15 cellular contexts compared by ENCODE assay signal in genomic region chr9:128149951-128150593, GRCh38. TPM values are rescaled to one million over a fixed set of nuclear protein-coding genes. Genes with fewer than 3 reads are reported as not detected.
DNase-seq lines count a peak whose midpoint lies in the region; ATAC-seq and TF ChIP-seq lines count a peak whose summit lies in the region.
"Had no signal": no experiment of that assay in that cellular context is flagged by ENCODE, and none has a peak within 500 bp of the region (broad histone marks: within the 10 kb centered on the region; RNA-seq: fewer than 3 reads in every experiment).

No MANE protein-coding gene starts in this region.

- no peaks in the 10 kb centered on the region for H3K4me1 Mint-ChIP-seq in CD14-positive monocyte
- H3K4me1 Mint-ChIP-seq in endodermal cell, result peaks cover 3% of the 10 kb centered on the region
- no peaks in the 10 kb centered on the region for H3K4me1 Mint-ChIP-seq in HFFc6 (ENCODE audit: low read depth)

- H3K9me3 ChIP-seq in Peyer's patch (no peaks in the 10 kb centered on the region), endodermal cell (ENCODE audit: control insufficient read depth, low read length) (no peaks in the 10 kb centered on the region), mucosa of stomach (ENCODE audit: control insufficient read depth, low read length) (no peaks in the 10 kb centered on the region), tibial nerve (no peaks in the 10 kb centered on the region)
- H3K9me3 ChIP-seq: thoracic aorta had no signal

- H3K9me3 Mint-ChIP-seq in CD14-positive monocyte, result no peaks in the 10 kb centered on the region
- no peaks in the 10 kb centered on the region for H3K9me3 Mint-ChIP-seq in endodermal cell
- no peaks in the 10 kb centered on the region for H3K9me3 Mint-ChIP-seq in HFFc6
- H3K9me3 Mint-ChIP-seq: natural killer cell treated with Interleukin-12 subunit alpha and Interleukin-12 subunit beta and Interleukin-15 and Interleukin-18, amount 100 ng/mL, for 72 hours had no signal

- TF ChIP-seq CTCF in CD14-positive monocyte (IDR thresholded peaks at IDR 0.05) (no peak), Peyer's patch (IDR thresholded peaks at IDR 0.05) (no peak), endodermal cell (conservative IDR thresholded peaks at IDR 0.05) (no peak), tibial nerve (IDR thresholded peaks at IDR 0.05) (no peak), HFFc6 (IDR thresholded peaks at IDR 0.05) (no peak)

- no peak for TF ChIP-seq POLR2A in Peyer's patch (IDR thresholded peaks at IDR 0.05)
- TF ChIP-seq POLR2A in tibial nerve (IDR thresholded peaks at IDR 0.05), result no peak

- H3K9ac ChIP-seq in endodermal cell (ENCODE audit: extremely low read depth, low read length, poor library complexity, severe bottlenecking) (no peak overlapping the region), mucosa of stomach (ENCODE audit: low read length) (peak overlapping the region; percentile 67)

- TF ChIP-seq EP300 in tibial nerve (IDR thresholded peaks at IDR 0.05), result no peak

- H3K27me3 ChIP-seq in Peyer's patch (no peaks in the 10 kb centered on the region), endodermal cell (ENCODE audit: control insufficient read depth, insufficient read depth, low read length, poor library complexity, severe bottlenecking) (no peaks in the 10 kb centered on the region), mucosa of stomach (ENCODE audit: control insufficient read depth, insufficient read depth, low read length) (no peaks in the 10 kb centered on the region), tibial nerve (no peaks in the 10 kb centered on the region)

- H3K27ac ChIP-seq in Peyer's patch, result peak overlapping the region in 2 of 4 donors; percentile 69 to 72
- no peak overlapping the region for H3K27ac ChIP-seq in endodermal cell (ENCODE audit: low read depth, low read length)
- no peak overlapping the region for H3K27ac ChIP-seq in tibial nerve
- H3K27ac ChIP-seq: thoracic aorta had no signal

- H3K4me1 ChIP-seq in Peyer's patch (peaks cover 0 to 13% (median 2%) of the 10 kb centered on the region in 4 donors), endodermal cell (ENCODE audit: control insufficient read depth, insufficient read depth, low read length) (no peaks in the 10 kb centered on the region), mucosa of stomach (ENCODE audit: control insufficient read depth, insufficient read depth, low read length) (peaks cover 41% of the 10 kb centered on the region), tibial nerve (peaks cover 0 to 26% (median 12%) of the 10 kb centered on the region in 4 donors)

- DNase-seq in CD14-positive monocyte (ENCODE audit: low spot score) (peak; percentile 3), Peyer's patch (peak in 2 of 3 donors; percentile 25 to 43), endodermal cell (no peak), NK-92 (lab: John Stamatoyannopoulos, UW; ENCODE audit: unreplicated experiment) (no peak), tibial nerve (ENCODE audit: low spot score in 2 of 2) (no peak), HFFc6 (no peak)
- DNase-seq: GF-D8, NCI-H2081 had no signal

- 84 to 91% methylated on average over 9 to 11 of the region's 11 CpGs for WGBS in endodermal cell (ENCODE audit: insufficient coverage in 1 of 2, insufficient read length in 1 of 2), 2 experiments
- WGBS in tibial nerve, 2 donors, result 64 to 76% methylated on average over 11 of the region's 11 CpGs

- intact Hi-C loops in CD14-positive monocyte (cut with micrococcal nuclease), result no loop called here

- H3K36me3 ChIP-seq in Peyer's patch, result no peaks in the 10 kb centered on the region
- H3K36me3 ChIP-seq in endodermal cell (ENCODE audit: control insufficient read depth, insufficient read depth, low read length), result no peaks in the 10 kb centered on the region
- no peaks in the 10 kb centered on the region for H3K36me3 ChIP-seq in mucosa of stomach (ENCODE audit: control insufficient read depth, insufficient read depth, low read length)
- no peaks in the 10 kb centered on the region for H3K36me3 ChIP-seq in tibial nerve
- H3K36me3 ChIP-seq: thoracic aorta had no signal

- H3K4me3 ChIP-seq in Peyer's patch, result no peak overlapping the region
- no peak overlapping the region for H3K4me3 ChIP-seq in endodermal cell (ENCODE audit: low read length)
- H3K4me3 ChIP-seq in mucosa of stomach (ENCODE audit: low read length), result no peak overlapping the region
- H3K4me3 ChIP-seq in tibial nerve, result no peak overlapping the region
- H3K4me3 ChIP-seq: thoracic aorta had no signal

- no peak overlapping the region for H3K4me3 Mint-ChIP-seq in CD14-positive monocyte
- H3K4me3 Mint-ChIP-seq in endodermal cell, result no peak overlapping the region
- H3K4me3 Mint-ChIP-seq in HFFc6, result no peak overlapping the region
- H3K4me3 Mint-ChIP-seq: activated CD8-positive, alpha-beta T cell treated with anti-CD3 and anti-CD28 coated beads, Interleukin-2, amount 10 ng/mL, durations not matched to agents 7 days and 5 days; natural killer cell treated with Interleukin-12 subunit alpha and Interleukin-12 subunit beta and Interleukin-15 and Interleukin-18, amount 100 ng/mL, for 72 hours had no signal

- H3K27ac Mint-ChIP-seq in CD14-positive monocyte (no peak overlapping the region), endodermal cell (peak overlapping the region; percentile 30), HFFc6 (no peak overlapping the region)
- H3K27ac Mint-ChIP-seq: natural killer cell treated with Interleukin-12 subunit alpha and Interleukin-12 subunit beta and Interleukin-15 and Interleukin-18, amount 100 ng/mL, for 72 hours had no signal

- no peak for ATAC-seq in GM18502 (IDR thresholded peaks at IDR 0.05; ENCODE audit: poor library complexity, unreplicated experiment)
- ATAC-seq: Panc1 had no signal

- peaks cover 0 to 12% (median 5%) of the 10 kb centered on the region in 3 donors for H3K27me3 Mint-ChIP-seq in CD14-positive monocyte (ENCODE audit: low read depth in 3 of 3)
- H3K27me3 Mint-ChIP-seq in endodermal cell (ENCODE audit: insufficient read depth), result peaks cover 7% of the 10 kb centered on the region
- H3K27me3 Mint-ChIP-seq in HFFc6 (ENCODE audit: insufficient read depth), result peaks cover 36% of the 10 kb centered on the region
- H3K27me3 Mint-ChIP-seq: natural killer cell treated with Interleukin-12 subunit alpha and Interleukin-12 subunit beta and Interleukin-15 and Interleukin-18, amount 100 ng/mL, for 72 hours had no signal

- H3K36me3 Mint-ChIP-seq in CD14-positive monocyte (no peaks in the 10 kb centered on the region), endodermal cell (ENCODE audit: low read depth) (no peaks in the 10 kb centered on the region), HFFc6 (ENCODE audit: low read depth) (no peaks in the 10 kb centered on the region)
- H3K36me3 Mint-ChIP-seq: natural killer cell treated with Interleukin-12 subunit alpha and Interleukin-12 subunit beta and Interleukin-15 and Interleukin-18, amount 100 ng/mL, for 72 hours had no signal

RNA-seq across cellular contexts. Expression of gene LCN2, which starts 0.8 kb away (rescaled TPM):
- polyA plus RNA-seq in CD14-positive monocyte, result under 1 TPM in 1 of 2 donors, not detected in 1; 0.83 TPM
- total RNA-seq in Peyer's patch (100 to 1,000 TPM in 1 of 4 donors, 10 to 100 TPM in 2, 1 to 10 TPM in 1; 1.9 to 191 (median 37.1) TPM), endodermal cell (not detected), tibial nerve (not detected)
- not detected for polyA plus RNA-seq in endodermal cell (2013, experiment 1 of 2)
- not detected for polyA plus RNA-seq in endodermal cell (2013, experiment 2 of 2)
- total RNA-seq in HFFc6 (2021; fragmentation: NEBNext Ultra II Directional; extraction: Animal tissue kit (Norgen Biotek cat#: 25700)), result not detected
- total RNA-seq: activated CD8-positive, alpha-beta T cell treated with anti-CD3 and anti-CD28 coated beads, Interleukin-2, amount 10 ng/mL, durations not matched to agents 7 days and 5 days; natural killer cell treated with Interleukin-12 subunit alpha and Interleukin-12 subunit beta and Interleukin-15 and Interleukin-18, amount 100 ng/mL, for 72 hours; right cardiac atrium; thoracic aorta had no signal

RNA-seq across cellular contexts. Expression of gene BBLN, which starts 10.0 kb away (rescaled TPM):
- 10 to 100 TPM; 51.5 to 54.5 TPM for polyA plus RNA-seq in CD14-positive monocyte
- total RNA-seq in Peyer's patch (10 to 100 TPM; 38.8 to 93.7 (median 70.2) TPM), endodermal cell (10 to 100 TPM; 65.7 to 82.1 TPM), tibial nerve (100 to 1,000 TPM; 202 to 310 (median 243) TPM)
- 105 TPM for polyA plus RNA-seq in endodermal cell (2013, experiment 1 of 2)
- polyA plus RNA-seq in endodermal cell (2013, experiment 2 of 2), result 99.0 TPM
- total RNA-seq in HFFc6 (2021; fragmentation: NEBNext Ultra II Directional; extraction: Animal tissue kit (Norgen Biotek cat#: 25700)), result 10 to 100 TPM; 45.7 to 63.2 (median 50.5) TPM

RNA-seq across cellular contexts. Expression of gene PTGES2, which starts 22.5 kb away (rescaled TPM):
- polyA plus RNA-seq in CD14-positive monocyte, result 10 to 100 TPM; 42.0 to 49.4 TPM
- total RNA-seq in Peyer's patch, result 100 to 1,000 TPM; 123 to 193 (median 168) TPM
- 10 to 100 TPM; 73.5 to 84.5 TPM for total RNA-seq in endodermal cell
- 36.7 TPM for polyA plus RNA-seq in endodermal cell (2013, experiment 1 of 2)
- 33.1 TPM for polyA plus RNA-seq in endodermal cell (2013, experiment 2 of 2)
- total RNA-seq in tibial nerve, result 100 to 1,000 TPM in 1 of 4 donors, 10 to 100 TPM in 3; 68.9 to 180 (median 74.7) TPM
- total RNA-seq in HFFc6 (2021; fragmentation: NEBNext Ultra II Directional; extraction: Animal tissue kit (Norgen Biotek cat#: 25700)), result 10 to 100 TPM; 68.5 to 82.8 (median 70.6) TPM

RNA-seq across cellular contexts. Expression of gene CIZ1, which starts 41.3 kb away (rescaled TPM):
- polyA plus RNA-seq in CD14-positive monocyte, result 1 to 10 TPM; 3.4 to 5.9 TPM
- total RNA-seq in Peyer's patch (100 to 1,000 TPM in 2 of 4 donors, 10 to 100 TPM in 2; 52.2 to 144 (median 95.3) TPM), endodermal cell (100 to 1,000 TPM; 115 to 117 TPM), tibial nerve (10 to 100 TPM; 59.4 to 99.3 (median 71.4) TPM)
- 123 TPM for polyA plus RNA-seq in endodermal cell (2013, experiment 1 of 2)
- polyA plus RNA-seq in endodermal cell (2013, experiment 2 of 2), result 111 TPM
- total RNA-seq in HFFc6 (2021; fragmentation: NEBNext Ultra II Directional; extraction: Animal tissue kit (Norgen Biotek cat#: 25700)), result 100 to 1,000 TPM; 119 to 168 (median 148) TPM

RNA-seq across cellular contexts. Expression of gene DNM1, which starts 53.1 kb away (rescaled TPM):
- under 1 TPM; 0.05 to 0.56 TPM for polyA plus RNA-seq in CD14-positive monocyte
- total RNA-seq in Peyer's patch, result 10 to 100 TPM; 14.5 to 85.8 (median 54.4) TPM
- total RNA-seq in endodermal cell, result 100 to 1,000 TPM in 1 of 2 donors, 10 to 100 TPM in 1; 55.8 to 147 TPM
- polyA plus RNA-seq in endodermal cell (2013, experiment 1 of 2), result 78.9 TPM
- 83.8 TPM for polyA plus RNA-seq in endodermal cell (2013, experiment 2 of 2)
- total RNA-seq in tibial nerve, result 10 to 100 TPM; 19.9 to 50.4 (median 41.4) TPM
- 10 to 100 TPM; 17.4 to 38.2 (median 32.7) TPM for total RNA-seq in HFFc6 (2021; fragmentation: NEBNext Ultra II Directional; extraction: Animal tissue kit (Norgen Biotek cat#: 25700))

Comparison
In these comparisons a context has a peak if more than half of its experiments do, and no peak if none do; other contexts are left out.
1. DNase-seq: peak in CD14-positive monocyte (single experiment) and Peyer's patch (2 of 3); none in endodermal cell (single experiment), NK-92 (single experiment), tibial nerve (0 of 2) and HFFc6 (single experiment).